ENCODE assay signal across 19 cellular contexts in the genomic region with DNA sequence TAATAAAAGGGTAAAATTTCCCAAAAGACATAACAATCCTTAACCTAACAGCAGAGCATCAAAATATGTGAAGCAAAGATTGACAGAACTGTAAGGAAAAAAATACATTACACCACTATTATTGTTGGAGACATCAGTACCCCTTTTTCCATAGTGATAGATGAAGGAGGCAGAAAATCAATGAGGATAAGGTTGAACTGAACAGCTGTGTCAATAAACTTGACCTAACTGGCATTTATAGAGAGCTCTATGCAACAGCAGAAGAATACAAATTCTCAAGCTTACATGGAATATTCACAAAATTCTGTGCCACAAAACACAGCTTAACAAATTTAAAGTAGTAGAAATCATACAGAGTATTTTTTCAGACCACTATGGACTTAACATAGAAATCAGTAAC.
"Had no signal": no experiment of that assay in that cellular context is flagged by ENCODE, and none has a peak within 500 bp of the region (broad histone marks: within the 10 kb centered on the region; RNA-seq: fewer than 3 reads in every experiment).

No MANE protein-coding gene starts in this region.

- ATAC-seq: effector memory CD8-positive, alpha-beta T cell; gastroesophageal sphincter; left colon; sciatic nerve; stimulated activated naive CD8-positive, alpha-beta T cell treated with anti-CD3 and anti-CD28 coated beads, Interleukin-15, Interleukin-2, amounts not matched to agents 100 U/mL and 50 U/mL, for 24 hours had no signal

- DNase-seq: activated CD4-positive, alpha-beta T cell treated with anti-CD3 and anti-CD28 coated beads for 4 hours; activated CD4-positive, alpha-beta T cell treated with anti-CD3 and anti-CD28 coated beads, Interleukin-2, amount 50 U/mL, for 4 hours; activated CD8-positive, alpha-beta memory T cell treated with anti-CD3 and anti-CD28 coated beads for 24 hours; activated gamma-delta T cell; activated naive CD4-positive, alpha-beta T cell treated with anti-CD3 and anti-CD28 coated beads, Interleukin-2, amount 10 ng/mL, durations not matched to agents 7 days and 5 days; activated naive CD8-positive, alpha-beta T cell treated with anti-CD3 and anti-CD28 coated beads, Interleukin-2, amount 10 ng/mL, durations not matched to agents 7 days and 5 days; brain microvascular endothelial cell; cortex of kidney; effector memory CD8-positive, alpha-beta T cell; erythroblast; left colon; mammary epithelial cell; stimulated activated CD4-positive, alpha-beta T cell treated with anti-CD3 and anti-CD28 coated beads, Interleukin-12 subunit alpha, Interleukin-12 subunit beta, amount 100 ng/mL, for 4 hours; stimulated activated CD4-positive, alpha-beta T cell treated with anti-CD3 and anti-CD28 coated beads, Interleukin-4, amount 100 ng/mL, for 1 hour; stimulated activated naive CD8-positive, alpha-beta T cell treated with anti-CD3 and anti-CD28 coated beads, Interleukin-15, Interleukin-2, amounts not matched to agents 100 U/mL and 50 U/mL, for 24 hours; testis; transverse colon had no signal
